ENCODE assay signal across 1 cellular context in genomic region chr1:209937996-209938959, GRCh38.
A peak's percentile ranks its signal among the peaks of the same experiment; 100 is the strongest.
TF ChIP-seq lines count a peak whose summit lies in the region.

TSS of gene SYT14 (plus strand) at chr1:209938217. CDS start at chr1:209938265, 48 bp downstream.

TF ChIP-seq in HEK293, 187 proteins besides CTCF, POLR2A, EP300 and RAD21 (continued from another document):
- TF ChIP-seq PRDM10 (tag by site-specific recombination; IDR thresholded peaks at IDR 0.05) = peak; percentile 92
TF ChIP-seq in HEK293: peak in this region for 21.
